ENCODE assay signal across 2 cellular contexts in genomic region chr11:134355136-134355535, GRCh38.
TF ChIP-seq lines count a peak whose summit lies in the region.

No MANE protein-coding gene starts in this region.

TF ChIP-seq in A549, 52 proteins besides CTCF, POLR2A, EP300 and RAD21:
- no peak for TF ChIP-seq FOSL2 (IDR thresholded peaks at IDR 0.05)
- peak; percentile 34; the same call in 1 of the 2 replicates for TF ChIP-seq FOSL2 (CRISPR knock-in tag; IDR thresholded peaks at IDR 0.05)
- no peak for TF ChIP-seq HEYL (CRISPR knock-in tag; IDR thresholded peaks at IDR 0.05)
- no peak for TF ChIP-seq PHF8 (IDR thresholded peaks at IDR 0.05; ENCODE audit: borderline replicate concordance, low read depth)

TF ChIP-seq in K562, 482 proteins besides CTCF, POLR2A, EP300 and RAD21:
- TF ChIP-seq ZNF766 (CRISPR knock-in tag; conservative IDR thresholded peaks at IDR 0.05) (peak; percentile 81), CBFA2T2 (conservative IDR thresholded peaks at IDR 0.05) (peak; percentile 17; the same call in 1 of the 2 replicates), RBFOX2 (IDR thresholded peaks at IDR 0.05; ENCODE audit: low read depth, low read length) (no peak), SMAD4 (CRISPR knock-in tag; conservative IDR thresholded peaks at IDR 0.05) (no peak), ZZZ3 (IDR thresholded peaks at IDR 0.05) (no peak), SMARCC2 (IDR thresholded peaks at IDR 0.05; ENCODE audit: low read depth) (peak; percentile 74; the same call in 1 of the 2 replicates), TCF3 (CRISPR knock-in tag; IDR thresholded peaks at IDR 0.05) (peak; percentile 64), NUFIP1 (IDR thresholded peaks at IDR 0.05; ENCODE audit: partially characterized antibody) (no peak), LEF1 (IDR thresholded peaks at IDR 0.05) (peak; percentile 70; the same call in 1 of the 2 replicates), STAG1 (CRISPR knock-in tag; IDR thresholded peaks at IDR 0.05; ENCODE audit: borderline replicate concordance) (no peak), FOXK2 (conservative IDR thresholded peaks at IDR 0.05 in 1 of 2, IDR thresholded peaks at IDR 0.05 in 1 of 2; ENCODE audit: low read depth in 2 of 2) (peak; percentile 77 to 83), TEAD4 (IDR thresholded peaks at IDR 0.05; ENCODE audit: low read length) (peak; percentile 34; the same call in 1 of the 2 replicates), TEAD4 (CRISPR knock-in tag; IDR thresholded peaks at IDR 0.05; ENCODE audit: borderline replicate concordance) (no peak), ZNF316 (IDR thresholded peaks at IDR 0.05) (peak; percentile 37; the same call in 1 of the 2 replicates), UBTF (IDR thresholded peaks at IDR 0.05; ENCODE audit: borderline replicate concordance in 1 of 2, low read depth in 2 of 2, low read length in 2 of 2) (no peak), KDM1A (IDR thresholded peaks at IDR 0.05) (peak; percentile 16 to 58; a peak in 3 of 4 replicates), PBX2 (CRISPR knock-in tag; IDR thresholded peaks at IDR 0.05; ENCODE audit: low read depth) (no peak), PBX2 (tag; conservative IDR thresholded peaks at IDR 0.05; ENCODE audit: low read depth) (peak; percentile 63), FOXJ2 (tag; IDR thresholded peaks at IDR 0.05) (no peak), PKNOX1 (IDR thresholded peaks at IDR 0.05) (no peak), NFE2 (IDR thresholded peaks at IDR 0.05; ENCODE audit: low read depth) (peak; percentile 47; the same call in 1 of the 2 replicates), SNAPC5 (CRISPR knock-in tag; IDR thresholded peaks at IDR 0.05) (no peak), JUNB (CRISPR knock-in tag; conservative IDR thresholded peaks at IDR 0.05) (peak; percentile 77), CXXC5 (CRISPR knock-in tag; IDR thresholded peaks at IDR 0.05) (no peak), MEIS2 (IDR thresholded peaks at IDR 0.05; ENCODE audit: partially characterized antibody) (peak; percentile 34), JUND (IDR thresholded peaks at IDR 0.05; ENCODE audit: borderline replicate concordance, low read depth, low read length) (peak; percentile 86), JUND (tag; IDR thresholded peaks at IDR 0.05; ENCODE audit: borderline replicate concordance, low read depth, low read length) (peak; percentile 85), THRAP3 (IDR thresholded peaks at IDR 0.05; ENCODE audit: borderline replicate concordance) (no peak), MAFG (tag; conservative IDR thresholded peaks at IDR 0.05) (peak; percentile 57; the same call in 1 of the 2 replicates), SMARCA4 (IDR thresholded peaks at IDR 0.05) (peak; percentile 88), DPF2 (IDR thresholded peaks at IDR 0.05) (peak; percentile 88), SETDB1 (IDR thresholded peaks at IDR 0.05; ENCODE audit: low read length) (no peak), SMARCE1 (IDR thresholded peaks at IDR 0.05) (peak; percentile 88), CBFA2T3 (IDR thresholded peaks at IDR 0.05) (peak; percentile 72), YBX1 (IDR thresholded peaks at IDR 0.05) (no peak), JUN (IDR thresholded peaks at IDR 0.05; ENCODE audit: borderline replicate concordance, low read depth, low read length) (peak; percentile 55; the same call in 1 of the 2 replicates), JUN (CRISPR knock-in tag; IDR thresholded peaks at IDR 0.05; ENCODE audit: borderline replicate concordance) (no peak), ARID1B (IDR thresholded peaks at IDR 0.05) (peak; percentile 88), MAFF (IDR thresholded peaks at IDR 0.05; ENCODE audit: low read length) (peak; percentile 23; the same call in 1 of the 2 replicates), MAFK (IDR thresholded peaks at IDR 0.05; ENCODE audit: low read length) (peak; percentile 25; the same call in 1 of the 2 replicates), FOSL1 (tag; conservative IDR thresholded peaks at IDR 0.05) (peak; percentile 87), SIN3A (IDR thresholded peaks at IDR 0.05; ENCODE audit: borderline replicate concordance in 2 of 2, control insufficient read depth in 1 of 2, low read depth in 2 of 2, low read length in 2 of 2) (no peak), EZH2 (IDR thresholded peaks at IDR 0.05; ENCODE audit: borderline replicate concordance, low read depth, low read length) (no peak), TAF15 (IDR thresholded peaks at IDR 0.05; ENCODE audit: low read depth, low read length) (no peak), TAL1 (IDR thresholded peaks at IDR 0.05) (peak; percentile 48; the same call in 1 of the 2 replicates), MTA2 (IDR thresholded peaks at IDR 0.05; ENCODE audit: low read depth) (peak; percentile 43; the same call in 1 of the 2 replicates), NCOR1 (IDR thresholded peaks at IDR 0.05) (0 out of 2 replicates have a peak, but pooled peaks have one; percentile 32)
- TF ChIP-seq, protein P1, sequence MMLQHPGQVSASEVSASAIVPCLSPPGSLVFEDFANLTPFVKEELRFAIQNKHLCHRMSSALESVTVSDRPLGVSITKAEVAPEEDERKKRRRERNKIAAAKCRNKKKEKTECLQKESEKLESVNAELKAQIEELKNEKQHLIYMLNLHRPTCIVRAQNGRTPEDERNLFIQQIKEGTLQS (IDR thresholded peaks at IDR 0.05) = peak; percentile 94
- TF ChIP-seq, protein P1 (CRISPR knock-in tag; conservative IDR thresholded peaks at IDR 0.05) = no peak
- TF ChIP-seq, protein P2, sequence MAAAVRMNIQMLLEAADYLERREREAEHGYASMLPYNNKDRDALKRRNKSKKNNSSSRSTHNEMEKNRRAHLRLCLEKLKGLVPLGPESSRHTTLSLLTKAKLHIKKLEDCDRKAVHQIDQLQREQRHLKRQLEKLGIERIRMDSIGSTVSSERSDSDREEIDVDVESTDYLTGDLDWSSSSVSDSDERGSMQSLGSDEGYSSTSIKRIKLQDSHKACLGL (CRISPR knock-in tag; IDR thresholded peaks at IDR 0.05; ENCODE audit: borderline replicate concordance, poor library complexity, severe bottlenecking) = no peak
TF ChIP-seq in K562: peak in this region for 28.
